11 cellular contexts compared by ENCODE assay signal in the genomic region with DNA sequence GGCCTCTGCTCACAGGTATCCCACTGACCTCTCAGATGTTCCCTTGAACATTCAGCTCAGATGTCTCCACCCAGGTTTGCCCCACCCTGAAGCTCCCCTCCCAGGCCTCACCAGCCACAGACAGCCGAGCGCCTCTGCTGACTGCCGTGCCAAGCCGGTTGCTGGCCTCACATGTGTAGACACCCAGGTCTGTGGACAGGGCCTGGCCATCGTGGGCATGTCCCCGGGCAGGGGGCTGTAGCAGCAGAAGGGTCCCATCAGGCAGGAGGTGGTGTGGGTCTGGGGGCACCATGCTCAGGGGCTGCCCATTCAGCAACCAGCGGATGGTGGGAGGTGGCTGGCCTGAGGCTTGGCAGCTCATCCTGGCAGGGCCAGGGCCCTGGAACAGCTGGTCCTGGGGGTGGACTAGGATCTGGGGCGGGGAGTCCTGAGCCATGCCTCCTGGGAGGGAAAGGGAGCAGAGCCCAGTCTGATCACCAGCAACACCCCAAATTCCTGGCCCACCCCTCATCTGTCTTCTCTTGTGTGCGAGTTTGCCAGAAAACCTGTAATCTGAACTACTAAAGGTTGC. TPM values are rescaled to one million over a fixed set of nuclear protein-coding genes. Genes with fewer than 3 reads are reported as not detected.
DNase-seq lines count a peak whose midpoint lies in the region; ATAC-seq and TF ChIP-seq lines count a peak whose summit lies in the region.
"Had no signal": no experiment of that assay in that cellular context is flagged by ENCODE, and none has a peak within 500 bp of the region (broad histone marks: within the 10 kb centered on the region; RNA-seq: fewer than 3 reads in every experiment).

No MANE protein-coding gene starts in this region.

- TF ChIP-seq CTCF in dorsolateral prefrontal cortex (IDR thresholded peaks at IDR 0.05 in 54 of 56, conservative IDR thresholded peaks at IDR 0.05 in 2 of 56; ENCODE audit: low read depth in 1 of 56, partially characterized antibody in 56 of 56) (no peak), right lobe of liver (IDR thresholded peaks at IDR 0.05) (no peak), stomach (IDR thresholded peaks at IDR 0.05) (no peak)

- H3K9me2 ChIP-seq in Karpas-422 (replicated peaks; ENCODE audit: insufficient read depth, low read length) = no peaks in the 10 kb centered on the region

- H3K27me3 ChIP-seq in dorsolateral prefrontal cortex (no peaks in the 10 kb centered on the region), right lobe of liver (no peaks in the 10 kb centered on the region), stomach (peaks cover 0 to 4% (median 0%) of the 10 kb centered on the region in 3 donors), Karpas-422 (ENCODE audit: low read length) (no peaks in the 10 kb centered on the region)

- no peaks in the 10 kb centered on the region for H4K20me1 ChIP-seq in Karpas-422 (ENCODE audit: insufficient read depth, low read depth, low read length)

- no peak overlapping the region for H3K4me2 ChIP-seq in Karpas-422 (ENCODE audit: low read depth, low read length, poor library complexity, severe bottlenecking)

- TF ChIP-seq POLR2A in right lobe of liver (IDR thresholded peaks at IDR 0.05) = no peak
- no peak for TF ChIP-seq POLR2A in stomach (IDR thresholded peaks at IDR 0.05)

- WGBS in right lobe of liver (ENCODE audit: insufficient coverage, low coverage, low lambda C conversion rate, missing lambda C conversion rate) = 63% methylated on average over 2 of the region's 9 CpGs
- 75 to 86% (median 79%) methylated on average over 1 to 9 of the region's 9 CpGs for WGBS in stomach, 5 donors

- no peak overlapping the region for H3K9ac ChIP-seq in Karpas-422 (ENCODE audit: low read length)

- H3K4me3 ChIP-seq in dorsolateral prefrontal cortex = peak overlapping the region in 42 of 59 donors; percentile 1 to 55 (median 31)
- H3K4me3 ChIP-seq in right lobe of liver = peak overlapping the region; percentile 20 to 33 (median 25)
- H3K4me3 ChIP-seq in stomach = peak overlapping the region; percentile 16 to 28 (median 20)
- H3K4me3 ChIP-seq in Karpas-422 (ENCODE audit: low read length) = no peak overlapping the region

- no peaks in the 10 kb centered on the region for H3K79me2 ChIP-seq in Karpas-422 (ENCODE audit: low read length)

- H3K4me1 ChIP-seq in right lobe of liver (no peaks in the 10 kb centered on the region), stomach (peaks cover 0 to 9% (median 2%) of the 10 kb centered on the region in 4 donors), Karpas-422 (ENCODE audit: low read length) (no peaks in the 10 kb centered on the region)

- no peak for TF ChIP-seq EP300 in stomach (IDR thresholded peaks at IDR 0.05)

- H3K36me3 ChIP-seq in right lobe of liver (no peaks in the 10 kb centered on the region), stomach (no peaks in the 10 kb centered on the region), Karpas-422 (ENCODE audit: insufficient read depth, low read length) (no peaks in the 10 kb centered on the region)

- H2AFZ ChIP-seq in Karpas-422 (ENCODE audit: low read length) = no peak overlapping the region

- intact Hi-C loops in dorsolateral prefrontal cortex (cut with DNase I) (no loop called here), right lobe of liver (cut with DNase I) (no loop called here), stomach (cut with DNase I; ENCODE audit: low total_unique reads) (no loop called here)

- peak; percentile 83 for DNase-seq in LHCN-M2 (ENCODE audit: low read depth)
- DNase-seq in dorsolateral prefrontal cortex = no peak
- DNase-seq in right lobe of liver = no peak
- no peak for DNase-seq in stomach
- no peak for DNase-seq in Karpas-422
- DNase-seq in stimulated activated CD4-positive, alpha-beta T cell treated with anti-CD3 and anti-CD28 coated beads, Interleukin-15, amount 100 ng/mL, for 24 hours = no peak
- DNase-seq: CD4-positive, alpha-beta T cell; NCI-H69; T-helper 1 cell had no signal

- no peak for ATAC-seq in right lobe of liver
- ATAC-seq in HG03139 (IDR thresholded peaks at IDR 0.05; ENCODE audit: unreplicated experiment) = no peak
- no peak for ATAC-seq in GM21381 (IDR thresholded peaks at IDR 0.05; ENCODE audit: unreplicated experiment)

- H3K27ac ChIP-seq in dorsolateral prefrontal cortex (peak overlapping the region in 56 of 59 donors; percentile 5 to 93 (median 87)), right lobe of liver (peak overlapping the region in 2 of 3 donors; percentile 31 to 57), stomach (peak overlapping the region in 4 of 5 donors; percentile 63 to 77 (median 66)), Karpas-422 (ENCODE audit: low read length) (no peak overlapping the region)

- H3K9me3 ChIP-seq in right lobe of liver = no peaks in the 10 kb centered on the region
- H3K9me3 ChIP-seq in stomach = no peaks in the 10 kb centered on the region
- no peaks in the 10 kb centered on the region for H3K9me3 ChIP-seq in Karpas-422 (ENCODE audit: low read length)

RNA-seq across cellular contexts. Expression of gene ROBO4, which starts 0.8 kb away (rescaled TPM):
- total RNA-seq in LHCN-M2 (2014; rRNA removed) (23.4 and 26.9 TPM in 2 replicates), dorsolateral prefrontal cortex (10 to 100 TPM in 87 of 120 experiments, 1 to 10 TPM in 33; 5.0 to 28.8 (median 11.9) TPM), right lobe of liver (10 to 100 TPM in 3 of 6 experiments, 1 to 10 TPM in 3; 3.6 to 18.8 (median 9.0) TPM), stomach (10 to 100 TPM in 3 of 5 donors, 1 to 10 TPM in 2; 1.8 to 49.6 (median 12.1) TPM)
- 13.4 TPM for polyA plus RNA-seq in LHCN-M2 (2012)
- polyA plus RNA-seq in stomach = 1 to 10 TPM; 2.0 to 2.7 (median 2.6) TPM
- not detected in 2 replicates for total RNA-seq in Karpas-422 (2014; rRNA removed; shearing (Covaris generic); ENCODE audit: low replicate concordance)
- total RNA-seq: CD4-positive, alpha-beta T cell had no signal

RNA-seq across cellular contexts. Expression of gene HEPN1, which starts 22.1 kb away (rescaled TPM):
- total RNA-seq in LHCN-M2 (2014; rRNA removed) = not detected in 2 replicates
- polyA plus RNA-seq in LHCN-M2 (2012) = not detected
- total RNA-seq in dorsolateral prefrontal cortex = under 1 TPM in 18 of 120 experiments, not detected in 102; 0.27 to 0.80 (median 0.43) TPM
- total RNA-seq in right lobe of liver = under 1 TPM in 1 of 6 experiments, not detected in 5; 0.18 TPM
- not detected for total RNA-seq in stomach
- polyA plus RNA-seq in stomach = not detected
- total RNA-seq in Karpas-422 (2014; rRNA removed; shearing (Covaris generic); ENCODE audit: low replicate concordance) = not detected in 2 replicates
- total RNA-seq: CD4-positive, alpha-beta T cell had no signal

RNA-seq across cellular contexts. Expression of gene ROBO3, which starts 31.7 kb away (rescaled TPM):
- total RNA-seq in LHCN-M2 (2014; rRNA removed) (11.9 and 18.5 TPM in 2 replicates), dorsolateral prefrontal cortex (10 to 100 TPM; 18.0 to 58.3 (median 28.9) TPM), right lobe of liver (1 to 10 TPM in 5 of 6 experiments, under 1 TPM in 1; 0.80 to 3.6 (median 1.8) TPM), stomach (10 to 100 TPM in 2 of 5 donors, 1 to 10 TPM in 2, not detected in 1; 1.7 to 39.1 (median 14.8) TPM)
- polyA plus RNA-seq in LHCN-M2 (2012) = 10.6 TPM
- polyA plus RNA-seq in stomach = 10 to 100 TPM in 1 of 3 donors, 1 to 10 TPM in 2; 2.4 to 14.2 (median 4.8) TPM
- total RNA-seq in Karpas-422 (2014; rRNA removed; shearing (Covaris generic); ENCODE audit: low replicate concordance) = 6.6 and 13.8 TPM in 2 replicates

RNA-seq across cellular contexts. Expression of gene HEPACAM, which starts 38.9 kb away (rescaled TPM):
- 0.13 TPM in 1 of 2 replicates, not detected in the other for total RNA-seq in LHCN-M2 (2014; rRNA removed)
- polyA plus RNA-seq in LHCN-M2 (2012) = 0.11 TPM
- 100 to 1,000 TPM in 119 of 120 experiments, 10 to 100 TPM in 1; 70.8 to 353 (median 174) TPM for total RNA-seq in dorsolateral prefrontal cortex
- total RNA-seq in right lobe of liver = 10 to 100 TPM in 1 of 6 experiments, 1 to 10 TPM in 4, under 1 TPM in 1; 0.30 to 30.8 (median 2.3) TPM
- total RNA-seq in stomach = not detected
- polyA plus RNA-seq in stomach = under 1 TPM in 1 of 3 donors, not detected in 2; 0.10 TPM
- not detected in 2 replicates for total RNA-seq in Karpas-422 (2014; rRNA removed; shearing (Covaris generic); ENCODE audit: low replicate concordance)
- total RNA-seq: CD4-positive, alpha-beta T cell had no signal

RNA-seq across cellular contexts. Expression of gene CCDC15, which starts 57.1 kb away (rescaled TPM):
- total RNA-seq in LHCN-M2 (2014; rRNA removed) (13.3 and 16.0 TPM in 2 replicates), dorsolateral prefrontal cortex (1 to 10 TPM in 92 of 120 experiments, under 1 TPM in 28; 0.52 to 3.4 (median 1.4) TPM), right lobe of liver (1 to 10 TPM in 2 of 6 experiments, under 1 TPM in 4; 0.57 to 1.8 (median 0.70) TPM), stomach (10 to 100 TPM in 1 of 5 donors, 1 to 10 TPM in 3, under 1 TPM in 1; 0.43 to 15.6 (median 1.8) TPM)
- polyA plus RNA-seq in LHCN-M2 (2012) = 1.5 TPM
- polyA plus RNA-seq in stomach = under 1 TPM; 0.31 to 0.68 (median 0.61) TPM
- total RNA-seq in Karpas-422 (2014; rRNA removed; shearing (Covaris generic); ENCODE audit: low replicate concordance) = 1.8 and 2.3 TPM in 2 replicates
